ENCODE assay signal across 8 cellular contexts in genomic region chr11:107017433-107018227, GRCh38. TPM values are rescaled to one million over a fixed set of nuclear protein-coding genes. Genes with fewer than 3 reads are reported as not detected.
DNase-seq lines count a peak whose midpoint lies in the region; ATAC-seq, FAIRE-seq and TF ChIP-seq lines count a peak whose summit lies in the region.

No MANE protein-coding gene starts in this region.

- H3K27me3 ChIP-seq in H1 (replicated peaks in 1 of 4; ENCODE audit: control insufficient read depth in 3 of 4, extremely low read depth in 1 of 4, insufficient read depth in 3 of 4, low read length in 3 of 4) (peaks cover 0 to 14% (median 13%) of the 10 kb centered on the region in 4 experiments; a peak in 6 of 7 replicates), tibial nerve (peaks cover 0 to 39% of the 10 kb centered on the region in 2 donors)

- TF ChIP-seq EP300 in H1 (IDR thresholded peaks at IDR 0.05; ENCODE audit: borderline replicate concordance in 1 of 2, low read depth in 2 of 2, low read length in 2 of 2) (no peak), tibial nerve (IDR thresholded peaks at IDR 0.05) (no peak)

- CTCF ChIA-PET in H1 (lab: Charles Lee; ENCODE audit: partially characterized antibody), result interaction anchor here (0.6 to 1.9 kb wide), 22 partner anchors 10 to 773 kb away, joined by 3 to 6 read pairs (median 3); no protein-coding TSS in a partner anchor

- no peak overlapping the region for H4K5ac ChIP-seq in H1 (ENCODE audit: insufficient read length, low read depth, low read length)

- H3K23ac ChIP-seq in H1 (ENCODE audit: insufficient read length), result no peak overlapping the region

- H2BK20ac ChIP-seq in H1 (ENCODE audit: low read length), result no peak overlapping the region

- H2BK12ac ChIP-seq in H1 (ENCODE audit: low read depth, low read length), result no peak overlapping the region

- H4K91ac ChIP-seq in H1 (replicated peaks; ENCODE audit: insufficient read length, low read length), result no peak overlapping the region

- TF ChIP-seq RAD21 in H1 (IDR thresholded peaks at IDR 0.05 in 1 of 2, conservative IDR thresholded peaks at IDR 0.05 in 1 of 2; ENCODE audit: low read depth in 2 of 2, low read length in 2 of 2), result peak; percentile 82 to 85

- 2% methylated on average over 38 of the region's 87 CpGs; no CpG with 5 or more reads in 1 of the 2 experiments for WGBS in H1 (ENCODE audit: extremely low coverage in 1 of 2, insufficient coverage in 1 of 2, insufficient read length in 1 of 2, insufficient replicate concordance in 2 of 2, low coverage in 1 of 2, low lambda C conversion rate in 2 of 2, missing lambda C conversion rate in 1 of 2), 2 experiments
- WGBS in tibial nerve, 2 donors, result 0% methylated on average over 26 to 45 of the region's 87 CpGs

- peak; percentile 32 for FAIRE-seq in H1 (lab: Jason Lieb, UNC)

- POLR2A ChIA-PET in H1 (lab: Charles Lee; ENCODE audit: partially characterized antibody), result no interaction called here

- peaks cover 0 to 3% of the 10 kb centered on the region in 2 experiments for H4K20me1 ChIP-seq in H1 (replicated peaks in 1 of 2; ENCODE audit: control insufficient read depth in 1 of 2, insufficient read depth in 2 of 2, low read length in 2 of 2)

- no peaks in the 10 kb centered on the region for H3K9me3 ChIP-seq in H1 (ENCODE audit: insufficient read depth in 2 of 2, low read depth in 1 of 2, low read length in 1 of 2)
- no peaks in the 10 kb centered on the region for H3K9me3 ChIP-seq in tibial nerve

- peak overlapping the region; percentile 89 for H4K8ac ChIP-seq in H1 (ENCODE audit: extremely low read depth, insufficient read depth, low read length)

- H3K27ac ChIP-seq in H1 (ENCODE audit: low read depth, low read length) (no peak overlapping the region), tibial nerve (peak overlapping the region in 2 of 4 donors; percentile 34 to 51)

- H2BK5ac ChIP-seq in H1 (ENCODE audit: low read depth, low read length), result no peak overlapping the region; the same call in 1 of the 2 replicates

- H2BK120ac ChIP-seq in H1 (replicated peaks; ENCODE audit: low read depth, low read length), result no peak overlapping the region

- peak overlapping the region; percentile 75 to 78 for H3K4me2 ChIP-seq in H1 (ENCODE audit: insufficient read depth in 1 of 2, low read depth in 2 of 2, low read length in 2 of 2)

- peak; percentile 42 for DNase-seq in ELR (ENCODE audit: low read depth)
- peak; percentile 22 to 73 for DNase-seq in SHP77 (lab: John Stamatoyannopoulos, UW)
- peak in 1 of 2 experiments; percentile 88 for DNase-seq in H1 (ENCODE audit: low read depth in 1 of 2, low spot score in 2 of 2)
- peak; percentile 45 for DNase-seq in medulla oblongata (ENCODE audit: extremely low spot score)
- peak; percentile 13 to 17 for DNase-seq in tibial nerve (ENCODE audit: low spot score in 2 of 2)
- no peak for DNase-seq in GM19240 (ENCODE audit: insufficient read length, low spot score)

- no peaks in the 10 kb centered on the region for H3K79me1 ChIP-seq in H1 (ENCODE audit: low read depth, low read length)

- no peak overlapping the region for H2AK5ac ChIP-seq in H1 (ENCODE audit: low read depth, low read length)

- TF ChIP-seq POLR2A in H1 (IDR thresholded peaks at IDR 0.05; ENCODE audit: control extremely low read depth in 1 of 2, low read depth in 2 of 2, low read length in 2 of 2) (no peak), tibial nerve (IDR thresholded peaks at IDR 0.05) (no peak)

- H3K4me1 ChIP-seq in H1 (replicated peaks in 1 of 4; ENCODE audit: control insufficient read depth in 3 of 4, insufficient read depth in 4 of 4, low read length in 3 of 4) (peaks cover 0 to 8% (median 2%) of the 10 kb centered on the region in 4 experiments; a peak in 4 of 7 replicates), tibial nerve (peaks cover 0 to 14% (median 8%) of the 10 kb centered on the region in 4 donors)

- no peak overlapping the region; the same call in 1 of the 2 replicates for H2BK15ac ChIP-seq in H1 (ENCODE audit: low read length)

- H3K18ac ChIP-seq in H1 (ENCODE audit: extremely low read depth, low read length), result no peak overlapping the region

- H3K4ac ChIP-seq in H1 (replicated peaks; ENCODE audit: insufficient read length, low read depth, low read length), result no peak overlapping the region

- no peaks in the 10 kb centered on the region for H3K79me2 ChIP-seq in H1 (ENCODE audit: control insufficient read depth in 1 of 2, insufficient read depth in 2 of 2, low read length in 2 of 2)

- no peak overlapping the region for H3K56ac ChIP-seq in H1 (replicated peaks; ENCODE audit: insufficient read length, low read depth, low read length)

- ATAC-seq in GM19463 (IDR thresholded peaks at IDR 0.05; ENCODE audit: unreplicated experiment) (peak; percentile 60), HG03520 (IDR thresholded peaks at IDR 0.05; ENCODE audit: unreplicated experiment) (peak; percentile 61)

- TF ChIP-seq CTCF in H1 (IDR thresholded peaks at IDR 0.05; ENCODE audit: control extremely low read depth in 1 of 3, insufficient read depth in 1 of 3, low read depth in 1 of 3, low read length in 3 of 3), result peak; percentile 71 to 79 (median 78)
- TF ChIP-seq CTCF in tibial nerve (IDR thresholded peaks at IDR 0.05), result peak in 3 of 5 experiments; percentile 41 to 44 (median 43)

- peak overlapping the region; percentile 70 for H2AFZ ChIP-seq in H1 (ENCODE audit: low read length)

- H3K36me3 ChIP-seq in H1 (ENCODE audit: control insufficient read depth in 2 of 4, insufficient read depth in 4 of 4, low read length in 3 of 4) (no peaks in the 10 kb centered on the region), tibial nerve (no peaks in the 10 kb centered on the region)

- H3K4me3 ChIP-seq in H1 (ENCODE audit: extremely low read depth in 1 of 4, insufficient read depth in 2 of 4, low read depth in 3 of 4, low read length in 4 of 4), result peak overlapping the region; percentile 46 to 58 (median 48)
- peak overlapping the region; percentile 23 to 60 (median 30) for H3K4me3 ChIP-seq in tibial nerve

- peaks cover 10% of the 10 kb centered on the region for H3K23me2 ChIP-seq in H1 (ENCODE audit: low read depth, low read length)

- peak overlapping the region; percentile 13 to 73 (median 42); a peak in 4 of 7 replicates for H3K9ac ChIP-seq in H1 (replicated peaks in 1 of 4; ENCODE audit: extremely low read depth in 1 of 4, low read depth in 3 of 4, low read length in 3 of 4)

- H3K14ac ChIP-seq in H1 (ENCODE audit: insufficient read length), result no peak overlapping the region

TF ChIP-seq in H1, 55 proteins besides CTCF, POLR2A, EP300 and RAD21 (continues in another document):
- TF ChIP-seq GABPA (IDR thresholded peaks at IDR 0.05; ENCODE audit: borderline replicate concordance, insufficient read depth, low read length) (peak; percentile 28; the same call in 1 of the 2 replicates), RNF2 (IDR thresholded peaks at IDR 0.05; ENCODE audit: borderline replicate concordance, low read depth, low read length, missing control alignments, poor library complexity, severe bottlenecking) (no peak), EGR1 (IDR thresholded peaks at IDR 0.05; ENCODE audit: borderline replicate concordance, low read depth, low read length) (0 out of 2 replicates have a peak, but pooled peaks have one; percentile 16), MAFK (IDR thresholded peaks at IDR 0.05; ENCODE audit: low read depth, low read length) (no peak), TAF7 (optimal IDR thresholded peaks at IDR 0.05; ENCODE audit: borderline replicate concordance, low read depth, low read length) (peak; percentile 33), SAP30 (IDR thresholded peaks at IDR 0.05; ENCODE audit: insufficient read depth, insufficient replicate concordance, low read length) (no peak), TCF12 (IDR thresholded peaks at IDR 0.05; ENCODE audit: low read depth, low read length) (no peak), SP1 (IDR thresholded peaks at IDR 0.05; ENCODE audit: low read depth, low read length) (no peak), YY1 (IDR thresholded peaks at IDR 0.05; ENCODE audit: low read depth, low read length) (no peak)

RNA-seq across cellular contexts. Expression of gene GUCY1A2, which starts 0.6 kb away (rescaled TPM):
- total RNA-seq in H1 (2021; fragmentation: NEBNext Ultra II Directional; extraction: Animal tissue kit (Norgen Biotek cat#: 25700)), result 1.6 and 1.9 TPM in 2 replicates
- 0.09 and 0.11 TPM in 2 replicates for polyA plus RNA-seq in H1 (2011; rRNA removed)
- polyA plus RNA-seq in H1 (2011; cell fraction: cytosol; rRNA removed), result 0.16 TPM
- 0.21 TPM for polyA plus RNA-seq in H1 (2011; cell fraction: nucleus; rRNA removed)
- polyA plus RNA-seq in H1 (2012, experiment 1 of 2), result 0.38 to 0.55 TPM (median 0.46 TPM) in 4 replicates
- polyA plus RNA-seq in H1 (2012, experiment 2 of 2), result 0.16 TPM
- 0.34 TPM for polyA plus RNA-seq in H1 (2013, experiment 1 of 2)
- polyA plus RNA-seq in H1 (2013, experiment 2 of 2), result 0.46 TPM
- 2.2 and 2.9 TPM in 2 replicates for polyA minus RNA-seq in H1 (2011; rRNA and poly(A)+ RNA removed)
- 0.37 TPM for polyA minus RNA-seq in H1 (2011; cell fraction: cytosol; rRNA and poly(A)+ RNA removed)
- polyA minus RNA-seq in H1 (2011; cell fraction: nucleus; rRNA and poly(A)+ RNA removed), result 6.6 TPM
- total RNA-seq in tibial nerve, result 1 to 10 TPM; 3.6 to 8.0 (median 4.0) TPM
